ENCODE assay signal across 25 cellular contexts in the genomic region with DNA sequence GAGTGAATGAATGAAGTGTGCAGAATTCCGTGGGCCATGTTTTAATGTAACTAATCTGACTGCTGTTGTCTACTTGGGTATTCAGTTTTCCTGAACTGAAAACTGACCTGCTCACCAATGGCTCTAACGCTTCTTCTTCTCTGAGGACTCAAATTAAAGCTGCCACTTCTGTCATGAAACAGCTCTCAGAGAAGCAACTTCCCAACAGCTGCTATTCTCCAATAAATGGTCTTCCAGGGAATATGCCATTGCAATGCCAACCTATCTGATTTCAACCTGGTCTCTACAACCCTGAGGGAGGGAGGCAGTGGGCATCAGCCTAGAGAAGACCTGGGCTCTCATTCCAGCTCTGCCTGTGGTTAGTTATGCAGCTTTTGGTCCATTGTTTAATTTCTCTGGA.
"Had no signal": no experiment of that assay in that cellular context is flagged by ENCODE, and none has a peak within 500 bp of the region (broad histone marks: within the 10 kb centered on the region; RNA-seq: fewer than 3 reads in every experiment).

No MANE protein-coding gene starts in this region.

- H3K4me2 ChIP-seq: SK-N-SH had no signal

- H3K27ac Mint-ChIP-seq: activated CD8-positive, alpha-beta T cell treated with anti-CD3 and anti-CD28 coated beads for 36 hours; activated naive CD8-positive, alpha-beta T cell treated with anti-CD3 and anti-CD28 coated beads, Interleukin-2, amount 10 ng/mL, durations not matched to agents 7 days and 5 days; activated T-cell treated with anti-CD3 and anti-CD28 coated beads, Interleukin-2, amount 50 U/mL, for 72 hours; activated T-helper 2 cell treated with anti-CD3 and anti-CD28 coated beads, Interferon-gamma antibody, Interleukin-2, Interleukin-4, amounts not matched to agents 10 μg/mL and 5 μg/mL and 100 μg/mL, durations not matched to agents 14 hours and 24 hours and 36 hours; T-helper 1 cell treated with Interleukin-12 subunit alpha and Interleukin-12 subunit beta and Interleukin-4 antibody, amounts not matched to agents 30 μg/mL and 1 μg/mL, for 36 hours had no signal

- H3K27me3 ChIP-seq: adrenal gland, MG63 had no signal

- H3K27ac ChIP-seq: adrenal gland had no signal

- H3K9me3 Mint-ChIP-seq: activated CD8-positive, alpha-beta T cell treated with anti-CD3 and anti-CD28 coated beads for 36 hours; activated naive CD8-positive, alpha-beta T cell treated with anti-CD3 and anti-CD28 coated beads, Interleukin-2, amount 10 ng/mL, durations not matched to agents 7 days and 5 days; activated T-cell treated with anti-CD3 and anti-CD28 coated beads, Interleukin-2, amount 50 U/mL, for 72 hours; activated T-helper 2 cell treated with anti-CD3 and anti-CD28 coated beads, Interferon-gamma antibody, Interleukin-2, Interleukin-4, amounts not matched to agents 10 μg/mL and 5 μg/mL and 100 μg/mL, durations not matched to agents 14 hours and 24 hours and 36 hours; T-helper 1 cell treated with Interleukin-12 subunit alpha and Interleukin-12 subunit beta and Interleukin-4 antibody, amounts not matched to agents 30 μg/mL and 1 μg/mL, for 36 hours had no signal

- H3K4me1 Mint-ChIP-seq: activated naive CD8-positive, alpha-beta T cell treated with anti-CD3 and anti-CD28 coated beads, Interleukin-2, amount 10 ng/mL, durations not matched to agents 7 days and 5 days had no signal

- DNase-seq: activated CD4-positive, alpha-beta T cell treated with anti-CD3 and anti-CD28 coated beads for 4 hours; activated CD8-positive, alpha-beta memory T cell treated with anti-CD3 and anti-CD28 coated beads, Interleukin-2, amount 50 U/mL, for 4 hours; activated CD8-positive, alpha-beta T cell treated with anti-CD3 and anti-CD28 coated beads for 36 hours; activated gamma-delta T cell treated with Interleukin-2 at 50 U/mL for 16 hours; activated naive CD4-positive, alpha-beta T cell treated with anti-CD3 and anti-CD28 coated beads, Interleukin-2, amount 50 U/mL, for 16 hours; activated naive CD8-positive, alpha-beta T cell treated with anti-CD3 and anti-CD28 coated beads, Interleukin-2, amount 10 ng/mL, durations not matched to agents 7 days and 5 days; activated T-cell treated with anti-CD3 and anti-CD28 coated beads, Interleukin-2, amount 50 U/mL, for 72 hours; adrenal gland; anterior cingulate cortex; cerebellar nuclear complex; KG1; MG63; MV-4-11; NCI-H1092 treated with DMSO at 0.1 percent for 48 hours; NCI-H1417 treated with DMSO at 0.1 percent for 48 hours; NCI-H1694; NCI-H2029; NCI-H345; NCI-H524; NCI-H748 treated with DMSO at 0.1 percent for 48 hours; SK-N-SH; SW 1271 had no signal

- H3K9me3 ChIP-seq: adrenal gland, MG63, SK-N-SH had no signal

- H3K4me3 ChIP-seq: adrenal gland, MG63 had no signal

- H3K36me3 ChIP-seq: adrenal gland, MG63 had no signal

- ATAC-seq: activated CD4-positive, CD25-positive, alpha-beta regulatory T cell treated with anti-CD3 and anti-CD28 coated beads, Interleukin-2, amount 50 U/mL, for 24 hours; activated CD8-positive, alpha-beta T cell treated with anti-CD3 and anti-CD28 coated beads for 36 hours; activated T-cell treated with anti-CD3 and anti-CD28 coated beads, Interleukin-2, amount 50 U/mL, for 72 hours had no signal

- H3K36me3 Mint-ChIP-seq: activated naive CD8-positive, alpha-beta T cell treated with anti-CD3 and anti-CD28 coated beads, Interleukin-2, amount 10 ng/mL, durations not matched to agents 7 days and 5 days had no signal

- H3K9ac ChIP-seq: SK-N-SH had no signal

- H3K4me3 Mint-ChIP-seq: activated CD8-positive, alpha-beta T cell treated with anti-CD3 and anti-CD28 coated beads for 36 hours; activated naive CD8-positive, alpha-beta T cell treated with anti-CD3 and anti-CD28 coated beads, Interleukin-2, amount 10 ng/mL, durations not matched to agents 7 days and 5 days; activated T-cell treated with anti-CD3 and anti-CD28 coated beads, Interleukin-2, amount 50 U/mL, for 72 hours; T-helper 1 cell treated with Interleukin-12 subunit alpha and Interleukin-12 subunit beta and Interleukin-4 antibody, amounts not matched to agents 30 μg/mL and 1 μg/mL, for 36 hours had no signal

- H3K4me1 ChIP-seq: adrenal gland had no signal
